ENCODE assay signal across 28 cellular contexts in genomic region chr11:102784380-102784779, GRCh38. TPM values are rescaled to one million over a fixed set of nuclear protein-coding genes. Genes with fewer than 3 reads are reported as not detected.
"Had no signal": no experiment of that assay in that cellular context is flagged by ENCODE, and none has a peak within 500 bp of the region (broad histone marks: within the 10 kb centered on the region; RNA-seq: fewer than 3 reads in every experiment).

No MANE protein-coding gene starts in this region.

- H3K4me3 ChIP-seq: adrenal gland, SJCRH30, SK-N-MC had no signal

- H3K27ac ChIP-seq: adrenal gland, SJCRH30, SK-N-MC had no signal

- H3K36me3 ChIP-seq: adrenal gland, SJCRH30 had no signal

- H3K27me3 ChIP-seq: adrenal gland, SJCRH30 had no signal

- ATAC-seq: activated CD8-positive, alpha-beta T cell treated with anti-CD3 and anti-CD28 coated beads for 36 hours; activated naive CD4-positive, alpha-beta T cell treated with anti-CD3 and anti-CD28 coated beads, Interleukin-2, amount 50 U/mL, for 72 hours; activated T-cell treated with anti-CD3 and anti-CD28 coated beads, Interleukin-2, amount 50 U/mL, for 72 hours had no signal

- DNase-seq: activated CD4-positive, alpha-beta T cell treated with anti-CD3 and anti-CD28 coated beads, Interleukin-2, amount 10 ng/mL, durations not matched to agents 24 days and 14 days; activated CD4-positive, alpha-beta T cell treated with anti-CD3 and anti-CD28 coated beads, Interleukin-2, amount 50 U/mL, for 4 hours; activated CD8-positive, alpha-beta T cell treated with anti-CD3 and anti-CD28 coated beads for 36 hours; activated gamma-delta T cell; activated naive CD4-positive, alpha-beta T cell treated with anti-CD3 and anti-CD28 coated beads for 36 hours; activated T-cell treated with anti-CD3 and anti-CD28 coated beads, Interleukin-2, amount 50 U/mL, for 1 hour; activated T-cell treated with anti-CD3 and anti-CD28 coated beads, Interleukin-2, amount 50 U/mL, for 72 hours; adrenal gland; central memory CD4-positive, alpha-beta T cell; Karpas-422; KBM-7; NCI-H187 treated with DMSO at 0.1 percent for 48 hours; NCI-H2171 treated with DMSO at 0.1 percent for 48 hours; NCI-H2227 treated with DMSO at 0.1 percent for 48 hours; NCI-H446 treated with DMSO at 0.1 percent for 48 hours; NCI-H524; SHP77; SJCRH30; T1000 had no signal

- H3K9me3 ChIP-seq: adrenal gland, SJCRH30 had no signal

- H3K4me1 ChIP-seq: adrenal gland, SJCRH30 had no signal

RNA-seq across cellular contexts. Expression of gene MMP10, which starts 4.0 kb away (rescaled TPM):
- total RNA-seq: activated CD4-positive, alpha-beta T cell treated with anti-CD3 and anti-CD28 coated beads, Interleukin-2, amount 10 ng/mL, durations not matched to agents 24 days and 14 days; activated CD8-positive, alpha-beta memory T cell treated with anti-CD3 and anti-CD28 coated beads for 36 hours; activated CD8-positive, alpha-beta T cell treated with anti-CD3 and anti-CD28 coated beads for 36 hours; activated naive CD4-positive, alpha-beta T cell treated with anti-CD3 and anti-CD28 coated beads for 36 hours; activated naive CD4-positive, alpha-beta T cell treated with anti-CD3 and anti-CD28 coated beads, Interleukin-2, amount 50 U/mL, for 72 hours; activated T-helper 2 cell treated with anti-CD3 and anti-CD28 coated beads, Interferon-gamma antibody, Interleukin-2, Interleukin-4, amounts not matched to agents 10 μg/mL and 5 μg/mL and 100 μg/mL, durations not matched to agents 14 hours and 24 hours and 36 hours; adrenal gland; cerebellum; OCI-LY7; SJCRH30; T-helper 1 cell treated with Interleukin-12 subunit alpha and Interleukin-12 subunit beta and Interleukin-4 antibody, amounts not matched to agents 30 ng/mL and 1 ng/mL, for 36 hours; T-helper 2 cell treated with Interferon-gamma antibody and Interleukin-4, amounts not matched to agents 100 ng/mL and 5 ng/mL, for 36 hours had no signal
- polyA plus RNA-seq: adrenal gland had no signal

RNA-seq across cellular contexts. Expression of gene MMP1, which starts 13.6 kb away (rescaled TPM):
- total RNA-seq: activated CD4-positive, alpha-beta T cell treated with anti-CD3 and anti-CD28 coated beads, Interleukin-2, amount 10 ng/mL, durations not matched to agents 24 days and 14 days; activated CD8-positive, alpha-beta memory T cell treated with anti-CD3 and anti-CD28 coated beads for 36 hours; activated CD8-positive, alpha-beta T cell treated with anti-CD3 and anti-CD28 coated beads for 36 hours; activated naive CD4-positive, alpha-beta T cell treated with anti-CD3 and anti-CD28 coated beads for 36 hours; activated naive CD4-positive, alpha-beta T cell treated with anti-CD3 and anti-CD28 coated beads, Interleukin-2, amount 50 U/mL, for 72 hours; activated T-cell treated with anti-CD3 and anti-CD28 coated beads, Interleukin-2, amount 50 U/mL, for 72 hours; activated T-helper 2 cell treated with anti-CD3 and anti-CD28 coated beads, Interferon-gamma antibody, Interleukin-2, Interleukin-4, amounts not matched to agents 10 μg/mL and 5 μg/mL and 100 μg/mL, durations not matched to agents 14 hours and 24 hours and 36 hours; adrenal gland; cerebellum; OCI-LY7; SJCRH30; T-helper 1 cell treated with Interleukin-12 subunit alpha and Interleukin-12 subunit beta and Interleukin-4 antibody, amounts not matched to agents 30 ng/mL and 1 ng/mL, for 36 hours; T-helper 2 cell treated with Interferon-gamma antibody and Interleukin-4, amounts not matched to agents 100 ng/mL and 5 ng/mL, for 36 hours had no signal

RNA-seq across cellular contexts. Expression of gene MMP3, which starts 59.0 kb away (rescaled TPM):
- total RNA-seq: activated CD4-positive, alpha-beta T cell treated with anti-CD3 and anti-CD28 coated beads, Interleukin-2, amount 10 ng/mL, durations not matched to agents 24 days and 14 days; activated CD8-positive, alpha-beta memory T cell treated with anti-CD3 and anti-CD28 coated beads for 36 hours; activated CD8-positive, alpha-beta T cell treated with anti-CD3 and anti-CD28 coated beads for 36 hours; activated naive CD4-positive, alpha-beta T cell treated with anti-CD3 and anti-CD28 coated beads for 36 hours; activated naive CD4-positive, alpha-beta T cell treated with anti-CD3 and anti-CD28 coated beads, Interleukin-2, amount 50 U/mL, for 72 hours; activated T-cell treated with anti-CD3 and anti-CD28 coated beads, Interleukin-2, amount 50 U/mL, for 72 hours; activated T-helper 2 cell treated with anti-CD3 and anti-CD28 coated beads, Interferon-gamma antibody, Interleukin-2, Interleukin-4, amounts not matched to agents 10 μg/mL and 5 μg/mL and 100 μg/mL, durations not matched to agents 14 hours and 24 hours and 36 hours; cerebellum; OCI-LY7; T-helper 1 cell treated with Interleukin-12 subunit alpha and Interleukin-12 subunit beta and Interleukin-4 antibody, amounts not matched to agents 30 ng/mL and 1 ng/mL, for 36 hours; T-helper 2 cell treated with Interferon-gamma antibody and Interleukin-4, amounts not matched to agents 100 ng/mL and 5 ng/mL, for 36 hours had no signal
- polyA plus RNA-seq: adrenal gland had no signal

RNA-seq across cellular contexts. Expression of gene MMP8, which starts 59.6 kb away (rescaled TPM):
- total RNA-seq: activated CD4-positive, alpha-beta T cell treated with anti-CD3 and anti-CD28 coated beads, Interleukin-2, amount 10 ng/mL, durations not matched to agents 24 days and 14 days; activated CD8-positive, alpha-beta memory T cell treated with anti-CD3 and anti-CD28 coated beads for 36 hours; activated CD8-positive, alpha-beta T cell treated with anti-CD3 and anti-CD28 coated beads for 36 hours; activated naive CD4-positive, alpha-beta T cell treated with anti-CD3 and anti-CD28 coated beads for 36 hours; activated naive CD4-positive, alpha-beta T cell treated with anti-CD3 and anti-CD28 coated beads, Interleukin-2, amount 50 U/mL, for 72 hours; activated T-cell treated with anti-CD3 and anti-CD28 coated beads, Interleukin-2, amount 50 U/mL, for 72 hours; activated T-helper 2 cell treated with anti-CD3 and anti-CD28 coated beads, Interferon-gamma antibody, Interleukin-2, Interleukin-4, amounts not matched to agents 10 μg/mL and 5 μg/mL and 100 μg/mL, durations not matched to agents 14 hours and 24 hours and 36 hours; MCF 10A; OCI-LY7; SJCRH30; T-helper 1 cell treated with Interleukin-12 subunit alpha and Interleukin-12 subunit beta and Interleukin-4 antibody, amounts not matched to agents 30 ng/mL and 1 ng/mL, for 36 hours; T-helper 2 cell treated with Interferon-gamma antibody and Interleukin-4, amounts not matched to agents 100 ng/mL and 5 ng/mL, for 36 hours had no signal
